26 cellular contexts compared by ENCODE assay signal in genomic region chr11:59249535-59249934, GRCh38. TPM values are rescaled to one million over a fixed set of nuclear protein-coding genes. Genes with fewer than 3 reads are reported as not detected.
DNase-seq lines count a peak whose midpoint lies in the region; ATAC-seq, FAIRE-seq and TF ChIP-seq lines count a peak whose summit lies in the region.
"Had no signal": no experiment of that assay in that cellular context is flagged by ENCODE, and none has a peak within 500 bp of the region (broad histone marks: within the 10 kb centered on the region; RNA-seq: fewer than 3 reads in every experiment).

No MANE protein-coding gene starts in this region.

- 21% methylated on average over 7 of the region's 7 CpGs for WGBS in HepG2 (ENCODE audit: low lambda C conversion rate)
- 86% methylated on average over 7 of the region's 7 CpGs for WGBS in right lobe of liver (ENCODE audit: insufficient coverage, low coverage, low lambda C conversion rate, missing lambda C conversion rate)
- WGBS in H1 (ENCODE audit: extremely low coverage in 1 of 2, insufficient coverage in 1 of 2, insufficient read length in 1 of 2, insufficient replicate concordance in 2 of 2, low coverage in 1 of 2, low lambda C conversion rate in 2 of 2, missing lambda C conversion rate in 1 of 2), 2 experiments, result 91% methylated on average over 7 of the region's 7 CpGs; no CpG with 5 or more reads in 1 of the 2 experiments

- H2BK20ac ChIP-seq in H1 (ENCODE audit: low read length), result no peak overlapping the region

- POLR2A ChIA-PET in HepG2 (lab: Yijun Ruan, JAX) (no interaction called here), H1 (lab: Charles Lee; ENCODE audit: partially characterized antibody) (no interaction called here)

- no peak overlapping the region for H2BK12ac ChIP-seq in H1 (ENCODE audit: low read depth, low read length)

- H3K14ac ChIP-seq in H1 (ENCODE audit: insufficient read length), result no peak overlapping the region

- no peaks in the 10 kb centered on the region for H3K36me3 ChIP-seq in HepG2 (replicated peaks in 1 of 2; ENCODE audit: control insufficient read depth in 1 of 2, insufficient read depth in 2 of 2, low read length in 2 of 2)
- H3K36me3 ChIP-seq in right lobe of liver, result no peaks in the 10 kb centered on the region
- H3K36me3 ChIP-seq in H1 (ENCODE audit: control insufficient read depth in 2 of 4, insufficient read depth in 4 of 4, low read length in 3 of 4), result no peaks in the 10 kb centered on the region
- no peaks in the 10 kb centered on the region for H3K36me3 ChIP-seq in neutrophil
- H3K36me3 ChIP-seq: BE2C, HAP-1 had no signal

- no peak overlapping the region for H3K4ac ChIP-seq in H1 (replicated peaks; ENCODE audit: insufficient read length, low read depth, low read length)

- no peak overlapping the region for H3K56ac ChIP-seq in H1 (replicated peaks; ENCODE audit: insufficient read length, low read depth, low read length)

- H3K4me3 ChIP-seq in HepG2 (replicated peaks in 1 of 3; ENCODE audit: insufficient read depth in 1 of 3, low read depth in 2 of 3, low read length in 3 of 3) (no peak overlapping the region), right lobe of liver (no peak overlapping the region), H1 (ENCODE audit: extremely low read depth in 1 of 4, insufficient read depth in 2 of 4, low read depth in 3 of 4, low read length in 4 of 4) (no peak overlapping the region), neutrophil (ENCODE audit: low read depth in 1 of 2, low read length in 1 of 2) (no peak overlapping the region)
- H3K4me3 ChIP-seq: A549, GM23338, HAP-1 had no signal

- H3K23me2 ChIP-seq in H1 (ENCODE audit: low read depth, low read length), result no peaks in the 10 kb centered on the region

- no peak overlapping the region for H3K18ac ChIP-seq in H1 (ENCODE audit: extremely low read depth, low read length)

- TF ChIP-seq CTCF in HepG2 (CRISPR knock-in tag; IDR thresholded peaks at IDR 0.05) (no peak), right lobe of liver (IDR thresholded peaks at IDR 0.05) (no peak), H1 (IDR thresholded peaks at IDR 0.05; ENCODE audit: control extremely low read depth in 1 of 3, insufficient read depth in 1 of 3, low read depth in 1 of 3, low read length in 3 of 3) (no peak), neutrophil (IDR thresholded peaks at IDR 0.05) (no peak)

- H3K9ac ChIP-seq in HepG2 (ENCODE audit: insufficient read depth, low read depth, low read length) (no peak overlapping the region), H1 (replicated peaks in 1 of 4; ENCODE audit: extremely low read depth in 1 of 4, low read depth in 3 of 4, low read length in 3 of 4) (no peak overlapping the region)

- no peak overlapping the region for H2BK15ac ChIP-seq in H1 (ENCODE audit: low read length)

- intact Hi-C loops in HepG2 (cut with micrococcal nuclease; ENCODE audit: unreplicated experiment) (no loop called here), right lobe of liver (cut with DNase I) (no loop called here)

- no peak overlapping the region for H4K8ac ChIP-seq in H1 (ENCODE audit: extremely low read depth, insufficient read depth, low read length)

- TF ChIP-seq EP300 in HepG2 (IDR thresholded peaks at IDR 0.05; ENCODE audit: low read depth in 2 of 2, low read length in 2 of 2) (no peak), HepG2 (CRISPR knock-in tag; IDR thresholded peaks at IDR 0.05; ENCODE audit: borderline replicate concordance) (no peak), H1 (IDR thresholded peaks at IDR 0.05; ENCODE audit: borderline replicate concordance in 1 of 2, low read depth in 2 of 2, low read length in 2 of 2) (no peak)

- no peaks in the 10 kb centered on the region for H3K27me3 ChIP-seq in HepG2 (ENCODE audit: control insufficient read depth in 1 of 2, insufficient read depth in 2 of 2, low read length in 2 of 2)
- no peaks in the 10 kb centered on the region for H3K27me3 ChIP-seq in right lobe of liver
- no peaks in the 10 kb centered on the region for H3K27me3 ChIP-seq in H1 (replicated peaks in 1 of 4; ENCODE audit: control insufficient read depth in 3 of 4, extremely low read depth in 1 of 4, insufficient read depth in 3 of 4, low read length in 3 of 4)
- H3K27me3 ChIP-seq in neutrophil, result no peaks in the 10 kb centered on the region
- H3K27me3 ChIP-seq: BE2C had no signal

- H4K20me1 ChIP-seq in HepG2 (ENCODE audit: insufficient read depth, low read length) (no peaks in the 10 kb centered on the region), H1 (replicated peaks in 1 of 2; ENCODE audit: control insufficient read depth in 1 of 2, insufficient read depth in 2 of 2, low read length in 2 of 2) (no peaks in the 10 kb centered on the region)

- no peak overlapping the region for H3K23ac ChIP-seq in H1 (ENCODE audit: insufficient read length)

- H4K5ac ChIP-seq in H1 (ENCODE audit: insufficient read length, low read depth, low read length), result no peak overlapping the region

- TF ChIP-seq POLR2A in HepG2 (IDR thresholded peaks at IDR 0.05; ENCODE audit: insufficient read depth in 1 of 2, low read depth in 2 of 2, low read length in 2 of 2) (no peak), right lobe of liver (IDR thresholded peaks at IDR 0.05) (no peak), H1 (IDR thresholded peaks at IDR 0.05; ENCODE audit: control extremely low read depth in 1 of 2, low read depth in 2 of 2, low read length in 2 of 2) (no peak)

- in situ Hi-C loops in HepG2 (cut with HindIII; ENCODE audit: extremely low pct_ligation_motif_present, low pct_unique_long_range_greater_than_20kb), result no loop called here

- BruUV-seq in HepG2 (replicated peaks; lab: Mats Ljungman, UMichigan), result no TSS peak

- no peak overlapping the region for H4K91ac ChIP-seq in H1 (replicated peaks; ENCODE audit: insufficient read length, low read length)

- H3K27ac ChIP-seq in HepG2 (ENCODE audit: extremely low read length, insufficient read depth, low read length), result no peak overlapping the region
- H3K27ac ChIP-seq in right lobe of liver, result no peak overlapping the region
- H3K27ac ChIP-seq in H1 (ENCODE audit: low read depth, low read length), result no peak overlapping the region
- H3K27ac ChIP-seq in neutrophil, result peak overlapping the region; percentile 91
- H3K27ac ChIP-seq: 22Rv1, A549 had no signal

- no peak overlapping the region for H2BK120ac ChIP-seq in H1 (replicated peaks; ENCODE audit: low read depth, low read length)

- FAIRE-seq in HepG2 (lab: Jason Lieb, UNC), result no peak
- no peak for FAIRE-seq in H1 (lab: Jason Lieb, UNC)
- FAIRE-seq: A549, D721Med, GM12891, GM18507, H54 had no signal

- no peak for DNase-seq in HepG2 (ENCODE audit: low spot score)
- DNase-seq in right lobe of liver, result no peak
- DNase-seq in H1 (ENCODE audit: low read depth in 1 of 2, low spot score in 2 of 2), result no peak
- no peak for DNase-seq in DMS79 treated with DMSO at 0.1 percent for 48 hours (lab: John Stamatoyannopoulos, UW)
- DNase-seq in NCI-H146 (lab: John Stamatoyannopoulos, UW), result no peak
- DNase-seq: ACHN; AML-193; BE2C; C1 segment of cervical spinal cord; CD4-positive, alpha-beta T cell; CD8-positive, alpha-beta memory T cell; DMS 273 treated with DMSO at 0.1 percent for 48 hours; DMS79; GF-D8; HFFc6 had no signal

- no peak overlapping the region for H2AFZ ChIP-seq in HepG2 (ENCODE audit: low read length)
- no peak overlapping the region for H2AFZ ChIP-seq in H1 (ENCODE audit: low read length)
- H2AFZ ChIP-seq: GM23338 had no signal

- H3K4me2 ChIP-seq in HepG2 (ENCODE audit: low read depth, low read length) (no peak overlapping the region), H1 (ENCODE audit: insufficient read depth in 1 of 2, low read depth in 2 of 2, low read length in 2 of 2) (no peak overlapping the region)
- H3K4me2 ChIP-seq: A549, GM23338 had no signal

- H3K79me1 ChIP-seq in H1 (ENCODE audit: low read depth, low read length), result no peaks in the 10 kb centered on the region

- ATAC-seq in HepG2 (no peak), right lobe of liver (no peak)
- ATAC-seq: A549, GM23338 had no signal

- H3K4me1 ChIP-seq in HepG2 (ENCODE audit: insufficient read depth, low read length), result no peaks in the 10 kb centered on the region
- H3K4me1 ChIP-seq in right lobe of liver, result no peaks in the 10 kb centered on the region
- H3K4me1 ChIP-seq in H1 (replicated peaks in 1 of 4; ENCODE audit: control insufficient read depth in 3 of 4, insufficient read depth in 4 of 4, low read length in 3 of 4), result peaks cover 0 to 3% (median 0%) of the 10 kb centered on the region in 4 experiments; a peak in 1 of 7 replicates
- H3K4me1 ChIP-seq in neutrophil (ENCODE audit: control insufficient read depth in 1 of 2, insufficient read depth in 1 of 2, low read depth in 1 of 2, low read length in 1 of 2), result peaks cover 64 to 92% of the 10 kb centered on the region in 2 experiments
- H3K4me1 ChIP-seq: A549, BE2C had no signal

- TF ChIP-seq RAD21 in HepG2 (CRISPR knock-in tag; IDR thresholded peaks at IDR 0.05), result no peak
- no peak for TF ChIP-seq RAD21 in H1 (IDR thresholded peaks at IDR 0.05 in 1 of 2, conservative IDR thresholded peaks at IDR 0.05 in 1 of 2; ENCODE audit: low read depth in 2 of 2, low read length in 2 of 2)

- H3K9me3 ChIP-seq in HepG2 (ENCODE audit: low read length) (no peaks in the 10 kb centered on the region), right lobe of liver (no peaks in the 10 kb centered on the region), H1 (ENCODE audit: insufficient read depth in 2 of 2, low read depth in 1 of 2, low read length in 1 of 2) (no peaks in the 10 kb centered on the region), neutrophil (no peaks in the 10 kb centered on the region)
- H3K9me3 ChIP-seq: A549, BE2C, HAP-1 had no signal

- H2BK5ac ChIP-seq in H1 (ENCODE audit: low read depth, low read length), result no peak overlapping the region

- H3K79me2 ChIP-seq in HepG2 (ENCODE audit: insufficient read depth, low read length) (no peaks in the 10 kb centered on the region), H1 (ENCODE audit: control insufficient read depth in 1 of 2, insufficient read depth in 2 of 2, low read length in 2 of 2) (no peaks in the 10 kb centered on the region)

- H2AK5ac ChIP-seq in H1 (ENCODE audit: low read depth, low read length), result no peak overlapping the region

- CTCF ChIA-PET in HepG2 (lab: Yijun Ruan, JAX; ENCODE audit: low intra/inter-chr PET ratio, low total read pairs) (no interaction called here), H1 (lab: Charles Lee; ENCODE audit: partially characterized antibody) (interaction anchor here (0.6 to 2.4 kb wide), 5 partner anchors 14 to 237 kb away, joined by 3 to 8 read pairs (median 4); no protein-coding TSS in a partner anchor)

RNA-seq across cellular contexts. Expression of gene MPEG1, which starts 36.8 kb away (rescaled TPM):
- total RNA-seq in HepG2 (2016; rRNA removed; fragmentation: Illumina TruSeq; extraction: Trizol) (not detected in 2 replicates), right lobe of liver (10 to 100 TPM in 2 of 6 experiments, 1 to 10 TPM in 4; 5.6 to 22.6 (median 7.4) TPM)
- not detected in 2 replicates for total RNA-seq in HepG2 (2016; cell fraction: cytosol; rRNA removed; fragmentation: Illumina TruSeq; extraction: Trizol; ENCODE audit: low read depth)
- total RNA-seq in HepG2 (2016; cell fraction: insoluble cytoplasmic fraction; rRNA removed; fragmentation: Illumina TruSeq; extraction: Trizol), result not detected in 2 replicates
- not detected in 2 replicates for total RNA-seq in HepG2 (2016; cell fraction: membrane; rRNA removed; fragmentation: Illumina TruSeq; extraction: Trizol)
- total RNA-seq in HepG2 (2016; cell fraction: nucleus; rRNA removed; fragmentation: Illumina TruSeq; extraction: Trizol), result not detected in 2 replicates
- polyA plus RNA-seq in HepG2 (2011; rRNA removed) (not detected in 2 replicates), H1 (2011; rRNA removed) (not detected in 2 replicates)
- polyA plus RNA-seq in HepG2 (2011; cell fraction: cytosol; rRNA removed), result not detected in 2 replicates
- not detected in 2 replicates for polyA plus RNA-seq in HepG2 (2011; cell fraction: nucleus; rRNA removed)
- not detected in 2 replicates for polyA plus RNA-seq in HepG2 (2012)
- polyA plus RNA-seq in HepG2 (2016; cell fraction: cytosol; fragmentation: Illumina TruSeq; extraction: Trizol; ENCODE audit: low read depth), result not detected in 2 replicates
- not detected in 2 replicates for polyA plus RNA-seq in HepG2 (2016; cell fraction: insoluble cytoplasmic fraction; fragmentation: Illumina TruSeq; extraction: Trizol; ENCODE audit: low read depth)
- polyA plus RNA-seq in HepG2 (2016; cell fraction: membrane; fragmentation: Illumina TruSeq; extraction: Trizol; ENCODE audit: low read depth), result not detected in 2 replicates
- not detected in 2 replicates for polyA plus RNA-seq in HepG2 (2016; cell fraction: nucleus; fragmentation: Illumina TruSeq; extraction: Trizol; ENCODE audit: insufficient read depth, low read depth)
- polyA minus RNA-seq in HepG2 (2011; rRNA and poly(A)+ RNA removed; ENCODE audit: low replicate concordance), result not detected in 2 replicates
- not detected in 2 replicates for polyA minus RNA-seq in HepG2 (2011; cell fraction: cytosol; rRNA and poly(A)+ RNA removed)
- not detected in 2 replicates for polyA minus RNA-seq in HepG2 (2011; cell fraction: nucleus; rRNA and poly(A)+ RNA removed)
- total RNA-seq in H1 (2021; fragmentation: NEBNext Ultra II Directional; extraction: Animal tissue kit (Norgen Biotek cat#: 25700)), result not detected in 2 replicates
- polyA plus RNA-seq in H1 (2011; cell fraction: cytosol; rRNA removed), result not detected
- not detected for polyA plus RNA-seq in H1 (2011; cell fraction: nucleus; rRNA removed)
- not detected in 4 replicates for polyA plus RNA-seq in H1 (2012, experiment 1 of 2)
- polyA plus RNA-seq in H1 (2012, experiment 2 of 2), result not detected
- not detected for polyA plus RNA-seq in H1 (2013, experiment 1 of 2)
- not detected for polyA plus RNA-seq in H1 (2013, experiment 2 of 2)
- polyA minus RNA-seq in H1 (2011; rRNA and poly(A)+ RNA removed), result not detected in 2 replicates
- not detected for polyA minus RNA-seq in H1 (2011; cell fraction: cytosol; rRNA and poly(A)+ RNA removed)
- polyA minus RNA-seq in H1 (2011; cell fraction: nucleus; rRNA and poly(A)+ RNA removed), result not detected
- total RNA-seq: Daoy, G401, GM23338, HFFc6 had no signal
- polyA plus RNA-seq: A549; CD8-positive, alpha-beta memory T cell; GM23338 had no signal

Comparison
In these comparisons a context has a peak if more than half of its experiments do, and no peak if none do; other contexts are left out.
1. Of the 41 proteins assayed by ChIP-seq in both HepG2 and H1: peak only in HepG2: none; only in H1: none; in both: CEBPB; in neither: 40.